9 cellular contexts compared by ENCODE assay signal in the genomic region with DNA sequence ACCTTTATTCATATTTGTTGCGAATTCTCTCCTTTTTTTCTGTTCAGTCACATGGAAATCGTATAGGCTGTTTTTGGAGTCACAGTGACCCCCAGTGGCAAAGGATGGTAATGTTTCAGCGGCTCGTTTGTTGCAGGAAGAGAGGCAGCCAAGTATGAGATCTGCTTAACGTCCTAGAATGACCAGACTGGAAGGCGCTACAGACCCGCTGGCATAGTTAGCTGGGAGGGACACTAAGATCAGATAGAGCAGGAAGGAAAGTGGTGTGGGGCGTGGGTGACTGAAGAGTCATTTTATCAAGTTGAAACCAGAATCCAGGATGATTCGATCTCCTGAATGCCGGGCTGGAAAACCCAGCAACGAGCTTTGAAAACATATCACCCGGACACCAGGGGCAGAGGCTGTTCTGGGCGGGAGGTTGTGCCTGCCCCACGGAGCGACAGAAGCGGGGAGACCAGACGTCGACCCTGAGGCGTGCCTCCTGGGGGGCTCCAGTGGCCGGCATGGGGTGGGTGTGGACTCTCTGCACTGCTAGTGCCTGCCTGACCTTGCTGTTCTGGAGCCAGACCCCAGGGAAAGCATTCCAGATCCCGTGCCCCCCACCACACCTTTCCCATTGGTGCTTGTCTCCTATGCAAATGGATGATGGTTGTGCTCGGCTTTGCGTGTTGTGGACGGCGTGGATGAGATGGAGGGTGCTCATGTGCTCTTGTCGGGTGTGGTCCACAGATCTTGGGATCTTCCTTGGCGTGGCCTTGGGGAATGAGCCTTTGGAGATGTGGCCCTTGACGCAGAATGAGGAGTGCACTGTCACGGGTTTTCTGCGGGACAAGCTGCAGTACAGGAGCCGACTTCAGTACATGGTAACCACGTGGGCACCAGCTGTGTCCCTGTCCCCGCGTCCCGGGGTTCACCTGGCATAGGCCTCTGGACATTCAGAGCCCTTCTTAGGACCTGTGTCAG. TPM values are rescaled to one million over a fixed set of nuclear protein-coding genes. Genes with fewer than 3 reads are reported as not detected.
DNase-seq lines count a peak whose midpoint lies in the region; ATAC-seq and TF ChIP-seq lines count a peak whose summit lies in the region.
"Had no signal": no experiment of that assay in that cellular context is flagged by ENCODE, and none has a peak within 500 bp of the region (broad histone marks: within the 10 kb centered on the region; RNA-seq: fewer than 3 reads in every experiment).

No MANE protein-coding gene starts in this region.

- POLR2A ChIA-PET in CD8-positive, alpha-beta memory T cell (lab: Charles Lee) = no interaction called here

- H3K4me1 ChIP-seq in CD8-positive, alpha-beta memory T cell (ENCODE audit: insufficient read depth, low read length) = peaks cover 5% of the 10 kb centered on the region
- peaks cover 3% of the 10 kb centered on the region for H3K4me1 ChIP-seq in colonic mucosa
- peaks cover 0 to 3% of the 10 kb centered on the region in 2 donors for H3K4me1 ChIP-seq in left lung

- H3K4me3 ChIP-seq in CD8-positive, alpha-beta memory T cell (ENCODE audit: low read length) = peak overlapping the region; percentile 14
- peak overlapping the region; percentile 30 for H3K4me3 ChIP-seq in HFF-Myc (replicated peaks; ENCODE audit: low read depth, low read length)
- H3K4me3 ChIP-seq in colonic mucosa = peak overlapping the region; percentile 25
- no peak overlapping the region for H3K4me3 ChIP-seq in left lung

- DNase-seq in CD8-positive, alpha-beta memory T cell = peak; percentile 54 to 78 (median 65)
- DNase-seq in HFF-Myc (ENCODE audit: extremely low read depth, low read depth) = peak; percentile 85
- peak; percentile 77 for DNase-seq in NCI-H460 (ENCODE audit: extremely low read depth, low read depth)
- peak; percentile 58 to 81 for DNase-seq in activated CD4-positive, alpha-beta T cell treated with anti-CD3 and anti-CD28 coated beads for 4 hours
- peak; percentile 91 for DNase-seq in colonic mucosa
- peak in 1 of 2 donors; percentile 26 for DNase-seq in left lung
- DNase-seq in stimulated activated CD4-positive, alpha-beta T cell treated with anti-CD3 and anti-CD28 coated beads, Interleukin-2, amount 100 ng/mL, for 4 hours (ENCODE audit: low read depth) = peak; percentile 55

- intact Hi-C loops in colonic mucosa (cut with DNase I) = loop anchor here (5.0 kb wide), 2 partner anchors 77 to 122 kb away; no protein-coding TSS in a partner anchor
- intact Hi-C loops in left lung (cut with DNase I) = loop anchor here in 1 of 2 donors (5.0 to 10.0 kb wide), 2 partner anchors 127 to 289 kb away; no protein-coding TSS in a partner anchor

- peaks cover 4 to 5% (median 5%) of the 10 kb centered on the region in 3 donors for H3K4me1 Mint-ChIP-seq in CD8-positive, alpha-beta memory T cell

- no peaks in the 10 kb centered on the region for H3K36me3 ChIP-seq in CD8-positive, alpha-beta memory T cell (ENCODE audit: insufficient read depth, low read length)
- H3K36me3 ChIP-seq in colonic mucosa (no peaks in the 10 kb centered on the region), left lung (no peaks in the 10 kb centered on the region)

- no peaks in the 10 kb centered on the region for H3K9me3 ChIP-seq in CD8-positive, alpha-beta memory T cell (ENCODE audit: low read length)
- H3K9me3 ChIP-seq in colonic mucosa = no peaks in the 10 kb centered on the region
- H3K9me3 ChIP-seq in left lung = no peaks in the 10 kb centered on the region

- no peaks in the 10 kb centered on the region for H3K9me3 Mint-ChIP-seq in CD8-positive, alpha-beta memory T cell

- peaks cover 0 to 3% of the 10 kb centered on the region in 2 donors for H3K27me3 Mint-ChIP-seq in CD8-positive, alpha-beta memory T cell

- H3K9ac ChIP-seq in colonic mucosa (ENCODE audit: low read depth in 2 of 2, low read length in 2 of 2) = peak overlapping the region in 1 of 2 donors; percentile 49

- no peak overlapping the region for H3K27ac ChIP-seq in CD8-positive, alpha-beta memory T cell (ENCODE audit: low read depth, low read length)
- H3K27ac ChIP-seq in colonic mucosa = no peak overlapping the region
- no peak overlapping the region for H3K27ac ChIP-seq in left lung

- ATAC-seq in left lung (peak; percentile 95), HG02840 (IDR thresholded peaks at IDR 0.05; ENCODE audit: low FRiP score, unreplicated experiment) (no peak)

- CTCF ChIA-PET in CD8-positive, alpha-beta memory T cell (lab: Charles Lee) = interaction anchor here (0.8 to 2.5 kb wide), 10 partner anchors 15 to 329 kb away, joined by 3 to 19 read pairs (median 4); no protein-coding TSS in a partner anchor

- peak overlapping the region in 5 of 8 donors; percentile 6 to 95 (median 39) for H3K27ac Mint-ChIP-seq in CD8-positive, alpha-beta memory T cell

- no peaks in the 10 kb centered on the region for H3K36me3 Mint-ChIP-seq in CD8-positive, alpha-beta memory T cell

- H3K4me3 Mint-ChIP-seq in CD8-positive, alpha-beta memory T cell = peak overlapping the region in 6 of 7 donors; percentile 9 to 67 (median 50)

- no peaks in the 10 kb centered on the region for H3K27me3 ChIP-seq in CD8-positive, alpha-beta memory T cell (ENCODE audit: insufficient read depth, low read length, poor library complexity, severe bottlenecking)
- no peaks in the 10 kb centered on the region for H3K27me3 ChIP-seq in colonic mucosa
- no peaks in the 10 kb centered on the region for H3K27me3 ChIP-seq in left lung

- TF ChIP-seq CTCF in HFF-Myc (IDR thresholded peaks at IDR 0.05; ENCODE audit: low read depth, low read length, missing control alignments) = peak; percentile 84
- peak; percentile 86 for TF ChIP-seq CTCF in colonic mucosa (IDR thresholded peaks at IDR 0.05)
- peak; percentile 78 to 91 for TF ChIP-seq CTCF in left lung (IDR thresholded peaks at IDR 0.05)

RNA-seq across cellular contexts. Expression of gene IL34, which starts 7.7 kb away (rescaled TPM):
- not detected for total RNA-seq in CD8-positive, alpha-beta memory T cell
- not detected for polyA plus RNA-seq in CD8-positive, alpha-beta memory T cell
- not detected in 2 replicates for total RNA-seq in NCI-H460 (2014; rRNA removed; shearing (Covaris generic))
- not detected in 2 replicates for polyA plus RNA-seq in NCI-H460 (2014; cell fraction: nucleus; rRNA removed)
- total RNA-seq in colonic mucosa (1 to 10 TPM; 1.1 to 2.8 TPM), left lung (1 to 10 TPM; 2.1 to 4.1 TPM)
- total RNA-seq: activated CD8-positive, alpha-beta memory T cell treated with anti-CD3 and anti-CD28 coated beads for 36 hours had no signal

RNA-seq across cellular contexts. Expression of gene MTSS2, which starts 31.8 kb away (rescaled TPM):
- total RNA-seq in CD8-positive, alpha-beta memory T cell = 1 to 10 TPM; 2.2 to 3.0 TPM
- not detected for polyA plus RNA-seq in CD8-positive, alpha-beta memory T cell
- total RNA-seq in NCI-H460 (2014; rRNA removed; shearing (Covaris generic)) = 9.2 and 15.8 TPM in 2 replicates
- polyA plus RNA-seq in NCI-H460 (2014; cell fraction: nucleus; rRNA removed) = 17.0 and 22.1 TPM in 2 replicates
- total RNA-seq in colonic mucosa = 10 to 100 TPM; 15.5 to 25.3 TPM
- 10 to 100 TPM; 58.1 to 96.3 TPM for total RNA-seq in left lung

Comparison
In these comparisons a context has a peak if more than half of its experiments do, and no peak if none do; other contexts are left out.
1. H3K4me3 ChIP-seq: peak in CD8-positive, alpha-beta memory T cell (single experiment), HFF-Myc (single experiment) and colonic mucosa (single experiment); none in left lung (0 of 2).
2. Peak in every context shown above with its lines, with median percentiles within 50 percentile points of each other: CTCF ChIP-seq.